In genomic region chrX:115888519-115888918, GRCh38 we compare ENCODE assay signal across 8 cellular contexts.
DNase-seq lines count a peak whose midpoint lies in the region; ATAC-seq and TF ChIP-seq lines count a peak whose summit lies in the region.
"Not testable (repeated sequence)": the region's sequence is repeated elsewhere in the genome, so short reads cannot be mapped to it uniquely, and the experiment has no call there.

No MANE protein-coding gene starts in this region.

- POLR2A ChIA-PET in SK-N-SH (lab: Yijun Ruan, JAX); MCF 10A (lab: Yijun Ruan, JAX): not testable (repeated sequence)

- TF ChIP-seq CTCF in 22Rv1 (IDR thresholded peaks at IDR 0.05); SK-N-SH (IDR thresholded peaks at IDR 0.05); MCF 10A (IDR thresholded peaks at IDR 0.05; ENCODE audit: unreplicated experiment); ovary (IDR thresholded peaks at IDR 0.05); psoas muscle (IDR thresholded peaks at IDR 0.05); spleen (IDR thresholded peaks at IDR 0.05 in 8 of 11, conservative IDR thresholded peaks at IDR 0.05 in 3 of 11): not testable (repeated sequence)

- H3K9me2 ChIP-seq in SK-N-SH, result not testable (repeated sequence)

- peaks cover 18% of the 10 kb centered on the region for H3K27me3 Mint-ChIP-seq in MCF 10A (ENCODE audit: insufficient read depth, unreplicated experiment)

- H3K27ac Mint-ChIP-seq in MCF 10A (ENCODE audit: low read depth, unreplicated experiment), result peak overlapping the region; percentile 99

- H3K4me2 ChIP-seq in SK-N-SH, result peak overlapping the region; percentile 55; the same call in 1 of the 2 replicates

- not testable (repeated sequence) for H3K4me1 ChIP-seq in SK-N-SH (ENCODE audit: control insufficient read depth in 1 of 2, insufficient read depth in 2 of 2, low read depth in 1 of 2, low read length in 1 of 2); right cardiac atrium (ENCODE audit: control insufficient read depth, insufficient read depth, low read length); ovary (ENCODE audit: insufficient read depth); psoas muscle; spleen

- CTCF ChIA-PET in SK-N-SH (lab: Yijun Ruan, JAX); MCF 10A (lab: Yijun Ruan, JAX): not testable (repeated sequence)

- H3K4me3 ChIP-seq in SK-N-SH (ENCODE audit: low read depth in 2 of 2, low read length in 1 of 2), result peak overlapping the region; percentile 23 to 32; a peak in 2 of 4 replicates
- not testable (repeated sequence) for H3K4me3 ChIP-seq in right cardiac atrium (ENCODE audit: low read length); ovary
- H3K4me3 ChIP-seq in psoas muscle, result peak overlapping the region; percentile 47
- H3K4me3 ChIP-seq in spleen, result peak overlapping the region in 1 of 8 donors; percentile 46

- peaks cover 13% of the 10 kb centered on the region for H3K4me1 Mint-ChIP-seq in MCF 10A (ENCODE audit: insufficient read depth, unreplicated experiment)

- H3K4me3 Mint-ChIP-seq in MCF 10A (ENCODE audit: unreplicated experiment), result not testable (repeated sequence)

- not testable (repeated sequence) for H3F3A ChIP-seq in SK-N-SH (replicated peaks; ENCODE audit: insufficient read depth)

- intact Hi-C loops in MCF 10A (cut with micrococcal nuclease); right cardiac atrium (cut with DNase I); ovary (cut with DNase I); psoas muscle (cut with DNase I); spleen (cut with DNase I; ENCODE audit: low total_unique reads): not testable (repeated sequence)

- ATAC-seq in right cardiac atrium, psoas muscle: not testable (repeated sequence)

- H4K20me1 ChIP-seq in SK-N-SH (ENCODE audit: insufficient read depth), result not testable (repeated sequence)

- 47% methylated on average over 20 of the region's 39 CpGs for WGBS in SK-N-SH (ENCODE audit: low lambda C conversion rate)
- WGBS in right cardiac atrium, result no CpG with 5 or more reads among the region's 39 CpGs
- 33 to 74% methylated on average over 16 to 17 of the region's 39 CpGs; no CpG with 5 or more reads in 1 of the 3 donors for WGBS in ovary, 3 donors
- 27% methylated on average over 11 of the region's 39 CpGs; no CpG with 5 or more reads in 2 of the 3 donors for WGBS in psoas muscle, 3 donors
- WGBS in spleen, 5 donors, result 44 to 94% (median 88%) methylated on average over 7 to 20 of the region's 39 CpGs; no CpG with 5 or more reads in 1 of the 5 donors

- not testable (repeated sequence) for H3K79me2 ChIP-seq in SK-N-SH (ENCODE audit: insufficient read depth)

- H3K9me3 ChIP-seq in SK-N-SH; right cardiac atrium (ENCODE audit: control insufficient read depth, low read length); ovary; psoas muscle: not testable (repeated sequence)
- peaks cover 0 to 16% (median 0%) of the 10 kb centered on the region in 8 donors for H3K9me3 ChIP-seq in spleen

- peak overlapping the region; percentile 49; the same call in 1 of the 2 replicates for H3K27ac ChIP-seq in 22Rv1
- H3K27ac ChIP-seq in SK-N-SH (ENCODE audit: low read depth in 2 of 2, low read length in 1 of 2); right cardiac atrium (ENCODE audit: low read length); ovary; psoas muscle; spleen: not testable (repeated sequence)

- H2AFZ ChIP-seq in SK-N-SH (ENCODE audit: low read depth), result peak overlapping the region; percentile 59; the same call in 1 of the 2 replicates

- H3K9ac ChIP-seq in SK-N-SH, result not testable (repeated sequence)

- H3K36me3 Mint-ChIP-seq in MCF 10A (ENCODE audit: insufficient read depth, unreplicated experiment), result peaks cover 14% of the 10 kb centered on the region

- not testable (repeated sequence) for H3K36me3 ChIP-seq in SK-N-SH (replicated peaks in 1 of 2; ENCODE audit: control insufficient read depth in 1 of 2, insufficient read depth in 2 of 2, low read length in 1 of 2); ovary; psoas muscle (ENCODE audit: insufficient read depth in 1 of 2, low read depth in 1 of 2); spleen

- H3K27me3 ChIP-seq in SK-N-SH (ENCODE audit: insufficient read depth); right cardiac atrium (ENCODE audit: control insufficient read depth, insufficient read depth); ovary; psoas muscle (ENCODE audit: insufficient read depth in 3 of 3, low read length in 2 of 3); spleen (replicated peaks in 1 of 7): not testable (repeated sequence)

- BruUV-seq in MCF 10A (replicated peaks; lab: Mats Ljungman, UMichigan), result not testable (repeated sequence)

- not testable (repeated sequence) for H3K9me3 Mint-ChIP-seq in MCF 10A (ENCODE audit: unreplicated experiment)

- TF ChIP-seq RAD21 in SK-N-SH (IDR thresholded peaks at IDR 0.05; ENCODE audit: low read length), result not testable (repeated sequence)

- TF ChIP-seq EP300 in SK-N-SH (IDR thresholded peaks at IDR 0.05; ENCODE audit: borderline replicate concordance in 1 of 2, low read depth in 1 of 2, low read length in 1 of 2); ovary (IDR thresholded peaks at IDR 0.05): not testable (repeated sequence)

- DNase-seq in SK-N-SH; MCF 10A (ENCODE audit: unreplicated experiment): not testable (repeated sequence)
- DNase-seq in right cardiac atrium, result peak; percentile 35 to 80 (median 46)
- DNase-seq in mesenteric fat pad (ENCODE audit: low spot score), result peak; percentile 94
- peak in 4 of 5 donors; percentile 38 to 71 (median 55) for DNase-seq in ovary
- DNase-seq in psoas muscle, result peak; percentile 32 to 68
- DNase-seq in spleen, result peak; percentile 90

- not testable (repeated sequence) for TF ChIP-seq POLR2A in ovary (IDR thresholded peaks at IDR 0.05); spleen (IDR thresholded peaks at IDR 0.05)
